Comparison of ENCODE assay signal across 1 cellular context in genomic region chr12:50504798-50505385, GRCh38.
TF ChIP-seq lines count a peak whose summit lies in the region.

Gene DIP2B (plus strand): TSS chr12:50504985. CDS start chr12:50505141, 156 bp downstream.

TF ChIP-seq in HEK293, 187 proteins besides CTCF, POLR2A, EP300 and RAD21 (continued from another document and continues in another):
- TF ChIP-seq MZF1 (tag by site-specific recombination; IDR thresholded peaks at IDR 0.05; ENCODE audit: borderline replicate concordance) (no peak), REST (tag by site-specific recombination; IDR thresholded peaks at IDR 0.05) (no peak), EGR2 (tag by site-specific recombination; IDR thresholded peaks at IDR 0.05; ENCODE audit: low read depth) (no peak), YY1 (tag by site-specific recombination; IDR thresholded peaks at IDR 0.05) (peak; percentile 73), ZNF768 (tag by site-specific recombination; IDR thresholded peaks at IDR 0.05) (no peak), ZNF341 (tag by site-specific recombination; IDR thresholded peaks at IDR 0.05; ENCODE audit: low read depth) (no peak), ZNF510 (tag by site-specific recombination; IDR thresholded peaks at IDR 0.05; ENCODE audit: insufficient replicate concordance) (no peak), ZNF274 (IDR thresholded peaks at IDR 0.05; ENCODE audit: low read length) (no peak), ZNF274 (tag by site-specific recombination; IDR thresholded peaks at IDR 0.05; ENCODE audit: borderline replicate concordance) (no peak), ZNF140 (tag by site-specific recombination; IDR thresholded peaks at IDR 0.05) (no peak), ZNF223 (tag by site-specific recombination; IDR thresholded peaks at IDR 0.05) (no peak), ZNF239 (tag by site-specific recombination; IDR thresholded peaks at IDR 0.05) (no peak), ZNF837 (tag by site-specific recombination; IDR thresholded peaks at IDR 0.05) (no peak), ZNF175 (tag by site-specific recombination; IDR thresholded peaks at IDR 0.05) (no peak), ZNF335 (tag by site-specific recombination; conservative IDR thresholded peaks at IDR 0.05) (no peak), MEIS1 (CRISPR knock-in tag; IDR thresholded peaks at IDR 0.05; ENCODE audit: borderline replicate concordance) (no peak), YY2 (tag by site-specific recombination; IDR thresholded peaks at IDR 0.05) (no peak), SCRT2 (tag by site-specific recombination; IDR thresholded peaks at IDR 0.05) (0 out of 2 replicates have a peak, but pooled peaks have one; percentile 13), ZNF704 (tag by site-specific recombination; IDR thresholded peaks at IDR 0.05) (no peak), ZNF404 (tag by site-specific recombination; IDR thresholded peaks at IDR 0.05) (no peak), SALL2 (tag by site-specific recombination; IDR thresholded peaks at IDR 0.05; ENCODE audit: borderline replicate concordance) (no peak), KLF10 (tag by site-specific recombination; IDR thresholded peaks at IDR 0.05) (peak; percentile 43; the same call in 1 of the 2 replicates), ZBTB17 (tag by site-specific recombination; IDR thresholded peaks at IDR 0.05) (0 out of 2 replicates have a peak, but pooled peaks have one; percentile 24), HOXA7 (CRISPR knock-in tag; IDR thresholded peaks at IDR 0.05; ENCODE audit: borderline replicate concordance) (no peak), GLI2 (tag by site-specific recombination; IDR thresholded peaks at IDR 0.05; ENCODE audit: borderline replicate concordance, low read depth) (no peak), ZNF549 (tag by site-specific recombination; IDR thresholded peaks at IDR 0.05) (no peak)
- TF ChIP-seq, protein P1, sequence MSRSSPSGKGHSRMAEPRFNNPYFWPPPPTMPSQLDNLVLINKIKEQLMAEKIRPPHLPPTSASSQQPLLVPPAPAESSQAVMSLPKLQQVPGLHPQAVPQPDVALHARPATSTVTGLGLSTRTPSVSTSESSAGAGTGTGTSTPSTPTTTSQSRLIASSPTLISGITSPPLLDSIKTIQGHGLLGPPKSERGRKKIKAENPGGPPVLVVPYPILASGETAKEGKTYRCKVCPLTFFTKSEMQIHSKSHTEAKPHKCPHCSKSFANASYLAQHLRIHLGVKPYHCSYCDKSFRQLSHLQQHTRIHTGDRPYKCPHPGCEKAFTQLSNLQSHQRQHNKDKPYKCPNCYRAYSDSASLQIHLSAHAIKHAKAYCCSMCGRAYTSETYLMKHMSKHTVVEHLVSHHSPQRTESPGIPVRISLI (tag by site-specific recombination; IDR thresholded peaks at IDR 0.05), result no peak
- TF ChIP-seq, protein P2, sequence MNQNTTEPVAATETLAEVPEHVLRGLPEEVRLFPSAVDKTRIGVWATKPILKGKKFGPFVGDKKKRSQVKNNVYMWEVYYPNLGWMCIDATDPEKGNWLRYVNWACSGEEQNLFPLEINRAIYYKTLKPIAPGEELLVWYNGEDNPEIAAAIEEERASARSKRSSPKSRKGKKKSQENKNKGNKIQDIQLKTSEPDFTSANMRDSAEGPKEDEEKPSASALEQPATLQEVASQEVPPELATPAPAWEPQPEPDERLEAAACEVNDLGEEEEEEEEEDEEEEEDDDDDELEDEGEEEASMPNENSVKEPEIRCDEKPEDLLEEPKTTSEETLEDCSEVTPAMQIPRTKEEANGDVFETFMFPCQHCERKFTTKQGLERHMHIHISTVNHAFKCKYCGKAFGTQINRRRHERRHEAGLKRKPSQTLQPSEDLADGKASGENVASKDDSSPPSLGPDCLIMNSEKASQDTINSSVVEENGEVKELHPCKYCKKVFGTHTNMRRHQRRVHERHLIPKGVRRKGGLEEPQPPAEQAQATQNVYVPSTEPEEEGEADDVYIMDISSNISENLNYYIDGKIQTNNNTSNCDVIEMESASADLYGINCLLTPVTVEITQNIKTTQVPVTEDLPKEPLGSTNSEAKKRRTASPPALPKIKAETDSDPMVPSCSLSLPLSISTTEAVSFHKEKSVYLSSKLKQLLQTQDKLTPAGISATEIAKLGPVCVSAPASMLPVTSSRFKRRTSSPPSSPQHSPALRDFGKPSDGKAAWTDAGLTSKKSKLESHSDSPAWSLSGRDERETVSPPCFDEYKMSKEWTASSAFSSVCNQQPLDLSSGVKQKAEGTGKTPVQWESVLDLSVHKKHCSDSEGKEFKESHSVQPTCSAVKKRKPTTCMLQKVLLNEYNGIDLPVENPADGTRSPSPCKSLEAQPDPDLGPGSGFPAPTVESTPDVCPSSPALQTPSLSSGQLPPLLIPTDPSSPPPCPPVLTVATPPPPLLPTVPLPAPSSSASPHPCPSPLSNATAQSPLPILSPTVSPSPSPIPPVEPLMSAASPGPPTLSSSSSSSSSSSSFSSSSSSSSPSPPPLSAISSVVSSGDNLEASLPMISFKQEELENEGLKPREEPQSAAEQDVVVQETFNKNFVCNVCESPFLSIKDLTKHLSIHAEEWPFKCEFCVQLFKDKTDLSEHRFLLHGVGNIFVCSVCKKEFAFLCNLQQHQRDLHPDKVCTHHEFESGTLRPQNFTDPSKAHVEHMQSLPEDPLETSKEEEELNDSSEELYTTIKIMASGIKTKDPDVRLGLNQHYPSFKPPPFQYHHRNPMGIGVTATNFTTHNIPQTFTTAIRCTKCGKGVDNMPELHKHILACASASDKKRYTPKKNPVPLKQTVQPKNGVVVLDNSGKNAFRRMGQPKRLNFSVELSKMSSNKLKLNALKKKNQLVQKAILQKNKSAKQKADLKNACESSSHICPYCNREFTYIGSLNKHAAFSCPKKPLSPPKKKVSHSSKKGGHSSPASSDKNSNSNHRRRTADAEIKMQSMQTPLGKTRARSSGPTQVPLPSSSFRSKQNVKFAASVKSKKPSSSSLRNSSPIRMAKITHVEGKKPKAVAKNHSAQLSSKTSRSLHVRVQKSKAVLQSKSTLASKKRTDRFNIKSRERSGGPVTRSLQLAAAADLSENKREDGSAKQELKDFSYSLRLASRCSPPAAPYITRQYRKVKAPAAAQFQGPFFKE (tag by site-specific recombination; IDR thresholded peaks at IDR 0.05; ENCODE audit: borderline replicate concordance), result no peak
- TF ChIP-seq, protein P3, sequence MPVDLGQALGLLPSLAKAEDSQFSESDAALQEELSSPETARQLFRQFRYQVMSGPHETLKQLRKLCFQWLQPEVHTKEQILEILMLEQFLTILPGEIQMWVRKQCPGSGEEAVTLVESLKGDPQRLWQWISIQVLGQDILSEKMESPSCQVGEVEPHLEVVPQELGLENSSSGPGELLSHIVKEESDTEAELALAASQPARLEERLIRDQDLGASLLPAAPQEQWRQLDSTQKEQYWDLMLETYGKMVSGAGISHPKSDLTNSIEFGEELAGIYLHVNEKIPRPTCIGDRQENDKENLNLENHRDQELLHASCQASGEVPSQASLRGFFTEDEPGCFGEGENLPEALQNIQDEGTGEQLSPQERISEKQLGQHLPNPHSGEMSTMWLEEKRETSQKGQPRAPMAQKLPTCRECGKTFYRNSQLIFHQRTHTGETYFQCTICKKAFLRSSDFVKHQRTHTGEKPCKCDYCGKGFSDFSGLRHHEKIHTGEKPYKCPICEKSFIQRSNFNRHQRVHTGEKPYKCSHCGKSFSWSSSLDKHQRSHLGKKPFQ (tag by site-specific recombination; IDR thresholded peaks at IDR 0.05), result no peak
- TF ChIP-seq, protein P4, sequence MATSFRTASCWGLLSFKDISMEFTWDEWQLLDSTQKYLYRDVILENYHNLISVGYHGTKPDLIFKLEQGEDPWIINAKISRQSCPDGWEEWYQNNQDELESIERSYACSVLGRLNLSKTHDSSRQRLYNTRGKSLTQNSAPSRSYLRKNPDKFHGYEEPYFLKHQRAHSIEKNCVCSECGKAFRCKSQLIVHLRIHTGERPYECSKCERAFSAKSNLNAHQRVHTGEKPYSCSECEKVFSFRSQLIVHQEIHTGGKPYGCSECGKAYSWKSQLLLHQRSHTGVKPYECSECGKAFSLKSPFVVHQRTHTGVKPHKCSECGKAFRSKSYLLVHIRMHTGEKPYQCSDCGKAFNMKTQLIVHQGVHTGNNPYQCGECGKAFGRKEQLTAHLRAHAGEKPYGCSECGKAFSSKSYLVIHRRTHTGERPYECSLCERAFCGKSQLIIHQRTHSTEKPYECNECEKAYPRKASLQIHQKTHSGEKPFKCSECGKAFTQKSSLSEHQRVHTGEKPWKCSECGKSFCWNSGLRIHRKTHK (tag by site-specific recombination; IDR thresholded peaks at IDR 0.05), result no peak
- TF ChIP-seq, protein P5, sequence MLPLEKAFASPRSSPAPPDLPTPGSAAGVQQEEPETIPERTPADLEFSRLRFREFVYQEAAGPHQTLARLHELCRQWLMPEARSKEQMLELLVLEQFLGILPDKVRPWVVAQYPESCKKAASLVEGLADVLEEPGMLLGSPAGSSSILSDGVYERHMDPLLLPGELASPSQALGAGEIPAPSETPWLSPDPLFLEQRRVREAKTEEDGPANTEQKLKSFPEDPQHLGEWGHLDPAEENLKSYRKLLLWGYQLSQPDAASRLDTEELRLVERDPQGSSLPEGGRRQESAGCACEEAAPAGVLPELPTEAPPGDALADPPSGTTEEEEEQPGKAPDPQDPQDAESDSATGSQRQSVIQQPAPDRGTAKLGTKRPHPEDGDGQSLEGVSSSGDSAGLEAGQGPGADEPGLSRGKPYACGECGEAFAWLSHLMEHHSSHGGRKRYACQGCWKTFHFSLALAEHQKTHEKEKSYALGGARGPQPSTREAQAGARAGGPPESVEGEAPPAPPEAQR (tag by site-specific recombination; IDR thresholded peaks at IDR 0.05), result no peak
- TF ChIP-seq, protein P6, sequence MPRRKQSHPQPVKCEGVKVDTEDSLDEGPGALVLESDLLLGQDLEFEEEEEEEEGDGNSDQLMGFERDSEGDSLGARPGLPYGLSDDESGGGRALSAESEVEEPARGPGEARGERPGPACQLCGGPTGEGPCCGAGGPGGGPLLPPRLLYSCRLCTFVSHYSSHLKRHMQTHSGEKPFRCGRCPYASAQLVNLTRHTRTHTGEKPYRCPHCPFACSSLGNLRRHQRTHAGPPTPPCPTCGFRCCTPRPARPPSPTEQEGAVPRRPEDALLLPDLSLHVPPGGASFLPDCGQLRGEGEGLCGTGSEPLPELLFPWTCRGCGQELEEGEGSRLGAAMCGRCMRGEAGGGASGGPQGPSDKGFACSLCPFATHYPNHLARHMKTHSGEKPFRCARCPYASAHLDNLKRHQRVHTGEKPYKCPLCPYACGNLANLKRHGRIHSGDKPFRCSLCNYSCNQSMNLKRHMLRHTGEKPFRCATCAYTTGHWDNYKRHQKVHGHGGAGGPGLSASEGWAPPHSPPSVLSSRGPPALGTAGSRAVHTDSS (tag by site-specific recombination; IDR thresholded peaks at IDR 0.05), result no peak
- TF ChIP-seq, protein P7, sequence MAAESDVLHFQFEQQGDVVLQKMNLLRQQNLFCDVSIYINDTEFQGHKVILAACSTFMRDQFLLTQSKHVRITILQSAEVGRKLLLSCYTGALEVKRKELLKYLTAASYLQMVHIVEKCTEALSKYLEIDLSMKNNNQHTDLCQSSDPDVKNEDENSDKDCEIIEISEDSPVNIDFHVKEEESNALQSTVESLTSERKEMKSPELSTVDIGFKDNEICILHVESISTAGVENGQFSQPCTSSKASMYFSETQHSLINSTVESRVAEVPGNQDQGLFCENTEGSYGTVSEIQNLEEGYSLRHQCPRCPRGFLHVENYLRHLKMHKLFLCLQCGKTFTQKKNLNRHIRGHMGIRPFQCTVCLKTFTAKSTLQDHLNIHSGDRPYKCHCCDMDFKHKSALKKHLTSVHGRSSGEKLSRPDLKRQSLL (tag by site-specific recombination; IDR thresholded peaks at IDR 0.05), result peak; percentile 75; the same call in 1 of the 2 replicates
- TF ChIP-seq, protein P8, sequence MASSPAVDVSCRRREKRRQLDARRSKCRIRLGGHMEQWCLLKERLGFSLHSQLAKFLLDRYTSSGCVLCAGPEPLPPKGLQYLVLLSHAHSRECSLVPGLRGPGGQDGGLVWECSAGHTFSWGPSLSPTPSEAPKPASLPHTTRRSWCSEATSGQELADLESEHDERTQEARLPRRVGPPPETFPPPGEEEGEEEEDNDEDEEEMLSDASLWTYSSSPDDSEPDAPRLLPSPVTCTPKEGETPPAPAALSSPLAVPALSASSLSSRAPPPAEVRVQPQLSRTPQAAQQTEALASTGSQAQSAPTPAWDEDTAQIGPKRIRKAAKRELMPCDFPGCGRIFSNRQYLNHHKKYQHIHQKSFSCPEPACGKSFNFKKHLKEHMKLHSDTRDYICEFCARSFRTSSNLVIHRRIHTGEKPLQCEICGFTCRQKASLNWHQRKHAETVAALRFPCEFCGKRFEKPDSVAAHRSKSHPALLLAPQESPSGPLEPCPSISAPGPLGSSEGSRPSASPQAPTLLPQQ (tag by site-specific recombination; IDR thresholded peaks at IDR 0.05), result peak; percentile 86
